ENCODE assay signal across 11 cellular contexts in the genomic region with DNA sequence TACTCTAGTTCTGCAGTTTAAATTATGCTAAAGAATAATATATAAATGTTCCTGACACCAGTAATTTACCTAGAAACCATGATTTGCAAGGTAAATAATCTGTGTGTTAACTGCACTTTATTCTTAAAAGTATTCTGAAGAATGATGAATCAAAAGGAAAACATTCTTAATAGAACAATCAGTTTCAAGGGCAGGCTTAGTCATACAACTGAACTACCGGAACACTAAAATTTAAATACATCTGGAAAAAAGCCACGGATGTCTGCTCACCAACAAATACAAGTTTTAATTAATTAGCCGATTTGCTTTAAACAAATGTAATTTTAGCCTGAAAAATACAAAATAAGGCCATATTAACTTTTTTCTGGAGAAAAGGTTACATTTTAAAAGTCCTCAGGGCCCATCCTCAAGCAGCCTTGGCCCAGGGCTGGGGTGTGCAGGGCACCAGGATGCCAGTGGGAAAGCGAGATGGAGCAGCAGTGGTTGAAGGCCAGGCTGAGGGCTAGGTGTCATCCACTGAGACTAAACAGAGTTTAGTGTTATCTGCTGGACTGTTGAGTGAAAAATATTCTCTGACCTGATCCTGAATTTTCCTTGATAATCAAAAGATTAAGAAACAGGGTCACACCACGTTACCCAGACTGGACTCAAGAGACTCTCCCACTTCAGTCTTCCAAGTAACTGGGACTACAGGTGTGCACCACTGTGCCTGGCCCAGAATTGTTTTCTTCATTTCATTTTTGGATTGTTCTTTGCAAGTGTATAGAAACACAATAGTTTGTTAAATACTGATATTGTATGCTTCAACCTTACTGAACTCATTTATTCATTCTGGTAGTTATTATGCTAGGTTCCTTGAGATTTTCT.
A peak's percentile ranks its signal among the peaks of the same experiment; 100 is the strongest.
DNase-seq lines count a peak whose midpoint lies in the region; ATAC-seq and TF ChIP-seq lines count a peak whose summit lies in the region.
"Had no signal": no experiment of that assay in that cellular context is flagged by ENCODE, and none has a peak within 500 bp of the region (broad histone marks: within the 10 kb centered on the region; RNA-seq: fewer than 3 reads in every experiment).

No MANE protein-coding gene starts in this region.

- H3K23me2 ChIP-seq in H9 (ENCODE audit: insufficient read length, low read depth, low read length, poor library complexity, severe bottlenecking) = no peaks in the 10 kb centered on the region

- no peak overlapping the region for H4K5ac ChIP-seq in H9 (ENCODE audit: insufficient read length, low read depth, low read length)

- peaks cover 0 to 5% (median 0%) of the 10 kb centered on the region in 3 experiments; a peak in 3 of 7 replicates for H3K36me3 Mint-ChIP-seq in H9 (ENCODE audit: insufficient read depth in 1 of 3, low read depth in 3 of 3)
- no peaks in the 10 kb centered on the region for H3K36me3 Mint-ChIP-seq in activated CD4-positive, alpha-beta T cell treated with anti-CD3 and anti-CD28 coated beads, Interleukin-2, amount 10 ng/mL, durations not matched to agents 7 days and 5 days (ENCODE audit: low read depth)

- no peak overlapping the region for H2BK5ac ChIP-seq in H9 (ENCODE audit: insufficient read length, low read length)

- H3K79me2 ChIP-seq in H9 (ENCODE audit: insufficient read depth, low read length) = peaks cover 2% of the 10 kb centered on the region; the same call in 1 of the 2 replicates

- H2BK12ac ChIP-seq in H9 (ENCODE audit: insufficient read length, low read depth, low read length) = no peak overlapping the region

- no peaks in the 10 kb centered on the region for H4K20me1 ChIP-seq in H9 (ENCODE audit: control insufficient read depth, insufficient read depth, insufficient read length)

- TF ChIP-seq CTCF in H9 (conservative IDR thresholded peaks at IDR 0.05) = no peak
- TF ChIP-seq CTCF in spleen (IDR thresholded peaks at IDR 0.05 in 8 of 11, conservative IDR thresholded peaks at IDR 0.05 in 3 of 11) = no peak
- no peak for TF ChIP-seq CTCF in BE2C (IDR thresholded peaks at IDR 0.05; ENCODE audit: low read depth, low read length)

- POLR2A ChIA-PET in activated CD4-positive, alpha-beta T cell treated with anti-CD3 and anti-CD28 coated beads, Interleukin-2, amount 10 ng/mL, durations not matched to agents 7 days and 5 days (lab: Charles Lee) = no interaction called here

- H3K9ac ChIP-seq in H9 (ENCODE audit: extremely low read depth, insufficient read length, low read length) = no peak overlapping the region

- H3K9me3 Mint-ChIP-seq in H9 = no peaks in the 10 kb centered on the region
- no peaks in the 10 kb centered on the region for H3K9me3 Mint-ChIP-seq in activated CD4-positive, alpha-beta T cell treated with anti-CD3 and anti-CD28 coated beads, Interleukin-2, amount 10 ng/mL, durations not matched to agents 7 days and 5 days

- WGBS in H9 (ENCODE audit: extremely low coverage, insufficient read length, low lambda C conversion rate) = no CpG with 5 or more reads among the region's 5 CpGs
- 65 to 76% (median 73%) methylated on average over 5 of the region's 5 CpGs for WGBS in spleen, 5 donors

- no peak overlapping the region for H2BK120ac ChIP-seq in H9 (ENCODE audit: low read depth, low read length, poor library complexity, severe bottlenecking)

- no peak overlapping the region for H4K91ac ChIP-seq in H9 (ENCODE audit: insufficient read length, low read depth, low read length)

- no peak overlapping the region for H3K14ac ChIP-seq in H9 (ENCODE audit: insufficient read depth, low read length)

- DNase-seq in H9 (no peak), amniotic stem cell (lab: John Stamatoyannopoulos, UW) (peak; percentile 44), left cardiac atrium (no peak), spleen (no peak), NOMO-1 treated with dmso at 0.1 percent for 144 hours (lab: John Stamatoyannopoulos, UW; ENCODE audit: unreplicated experiment) (no peak), AML-193 (lab: John Stamatoyannopoulos, UW) (no peak), BE2C (no peak)
- no peak for DNase-seq in activated CD4-positive, alpha-beta T cell treated with anti-CD3 and anti-CD28 coated beads, Interleukin-2, amount 10 ng/mL, durations not matched to agents 7 days and 5 days
- DNase-seq: activated effector memory CD4-positive, alpha-beta T cell treated with Interleukin-2 at 50 U/mL for 16 hours; NK-92 treated with Interleukin-12 subunit alpha and Interleukin-12 subunit beta, amount 100 ng/mL, for 24 hours; stimulated activated CD4-positive, alpha-beta T cell treated with anti-CD3 and anti-CD28 coated beads, Interleukin-2, amount 100 ng/mL, for 24 hours had no signal

- H2AFZ ChIP-seq in H9 (ENCODE audit: low read length) = no peak overlapping the region

- H2AK5ac ChIP-seq in H9 (ENCODE audit: insufficient read length, low read length) = no peak overlapping the region

- intact Hi-C loops in left cardiac atrium (cut with DNase I) (no loop called here), spleen (cut with DNase I; ENCODE audit: low total_unique reads) (no loop called here)

- no peak overlapping the region for H2BK15ac ChIP-seq in H9 (ENCODE audit: low read depth, low read length)

- no peak for TF ChIP-seq POLR2A in spleen (IDR thresholded peaks at IDR 0.05)

- H3K27me3 ChIP-seq in H9 (ENCODE audit: insufficient read depth, low read length) = no peaks in the 10 kb centered on the region
- H3K27me3 ChIP-seq in spleen (replicated peaks in 1 of 7) = no peaks in the 10 kb centered on the region
- no peaks in the 10 kb centered on the region for H3K27me3 ChIP-seq in BE2C

- peaks cover 31 to 35% of the 10 kb centered on the region in 2 experiments for H3K4me1 Mint-ChIP-seq in H9
- no peaks in the 10 kb centered on the region for H3K4me1 Mint-ChIP-seq in activated CD4-positive, alpha-beta T cell treated with anti-CD3 and anti-CD28 coated beads, Interleukin-2, amount 10 ng/mL, durations not matched to agents 7 days and 5 days

- no peak overlapping the region for H2BK20ac ChIP-seq in H9 (ENCODE audit: low read depth, low read length, poor library complexity, severe bottlenecking)

- no peak overlapping the region for H3T11ph ChIP-seq in H9 (ENCODE audit: low read length)

- no peak overlapping the region for H3K4ac ChIP-seq in H9 (ENCODE audit: low read depth, low read length)

- H3K4me1 ChIP-seq in H9 (ENCODE audit: insufficient read depth, low read length) (peaks cover 7% of the 10 kb centered on the region), spleen (peaks cover 0 to 25% (median 11%) of the 10 kb centered on the region in 6 donors), BE2C (no peaks in the 10 kb centered on the region)

- no peaks in the 10 kb centered on the region for H3K79me1 ChIP-seq in H9 (ENCODE audit: insufficient read depth, low read depth, low read length, poor library complexity, severe bottlenecking)

- H4K8ac ChIP-seq in H9 (replicated peaks; ENCODE audit: insufficient read length, low read depth, low read length) = no peak overlapping the region

- peak overlapping the region in 2 of 3 experiments; percentile 52 to 82; a peak in 3 of 7 replicates for H3K27ac Mint-ChIP-seq in H9
- no peak overlapping the region for H3K27ac Mint-ChIP-seq in activated CD4-positive, alpha-beta T cell treated with anti-CD3 and anti-CD28 coated beads, Interleukin-2, amount 10 ng/mL, durations not matched to agents 7 days and 5 days

- no peaks in the 10 kb centered on the region for H3K27me3 Mint-ChIP-seq in H9 (ENCODE audit: low read depth)
- no peaks in the 10 kb centered on the region for H3K27me3 Mint-ChIP-seq in activated CD4-positive, alpha-beta T cell treated with anti-CD3 and anti-CD28 coated beads, Interleukin-2, amount 10 ng/mL, durations not matched to agents 7 days and 5 days

- no peak overlapping the region for H3K4me2 ChIP-seq in H9 (ENCODE audit: insufficient read depth, insufficient read length, low read length)

- CTCF ChIA-PET in activated CD4-positive, alpha-beta T cell treated with anti-CD3 and anti-CD28 coated beads, Interleukin-2, amount 10 ng/mL, durations not matched to agents 7 days and 5 days (lab: Charles Lee) = no interaction called here

- H3K36me3 ChIP-seq in spleen (no peaks in the 10 kb centered on the region), BE2C (no peaks in the 10 kb centered on the region)

- ATAC-seq in left cardiac atrium = peak; percentile 55 to 80

- H3K9me3 ChIP-seq in H9 (ENCODE audit: control insufficient read depth, low read depth, low read length) (no peaks in the 10 kb centered on the region), spleen (no peaks in the 10 kb centered on the region), BE2C (no peaks in the 10 kb centered on the region)

- H3K27ac ChIP-seq in H9 (ENCODE audit: insufficient read length, low read depth, low read length) (no peak overlapping the region), spleen (peak overlapping the region in 7 of 8 donors; percentile 42 to 72 (median 58))

- no peak overlapping the region for H3K56ac ChIP-seq in H9 (ENCODE audit: insufficient read length, low read depth, low read length)

- no peak overlapping the region for H3K23ac ChIP-seq in H9 (ENCODE audit: insufficient read length, low read depth, low read length)

- no peak overlapping the region for H3K4me3 ChIP-seq in spleen
- no peak overlapping the region for H3K4me3 ChIP-seq in BE2C (ENCODE audit: low read depth, low read length)

- H3K18ac ChIP-seq in H9 (ENCODE audit: insufficient read length, low read depth, low read length) = no peak overlapping the region

- no peak overlapping the region for H3K4me3 Mint-ChIP-seq in H9
- H3K4me3 Mint-ChIP-seq in activated CD4-positive, alpha-beta T cell treated with anti-CD3 and anti-CD28 coated beads, Interleukin-2, amount 10 ng/mL, durations not matched to agents 7 days and 5 days = no peak overlapping the region
